In the genomic region with DNA sequence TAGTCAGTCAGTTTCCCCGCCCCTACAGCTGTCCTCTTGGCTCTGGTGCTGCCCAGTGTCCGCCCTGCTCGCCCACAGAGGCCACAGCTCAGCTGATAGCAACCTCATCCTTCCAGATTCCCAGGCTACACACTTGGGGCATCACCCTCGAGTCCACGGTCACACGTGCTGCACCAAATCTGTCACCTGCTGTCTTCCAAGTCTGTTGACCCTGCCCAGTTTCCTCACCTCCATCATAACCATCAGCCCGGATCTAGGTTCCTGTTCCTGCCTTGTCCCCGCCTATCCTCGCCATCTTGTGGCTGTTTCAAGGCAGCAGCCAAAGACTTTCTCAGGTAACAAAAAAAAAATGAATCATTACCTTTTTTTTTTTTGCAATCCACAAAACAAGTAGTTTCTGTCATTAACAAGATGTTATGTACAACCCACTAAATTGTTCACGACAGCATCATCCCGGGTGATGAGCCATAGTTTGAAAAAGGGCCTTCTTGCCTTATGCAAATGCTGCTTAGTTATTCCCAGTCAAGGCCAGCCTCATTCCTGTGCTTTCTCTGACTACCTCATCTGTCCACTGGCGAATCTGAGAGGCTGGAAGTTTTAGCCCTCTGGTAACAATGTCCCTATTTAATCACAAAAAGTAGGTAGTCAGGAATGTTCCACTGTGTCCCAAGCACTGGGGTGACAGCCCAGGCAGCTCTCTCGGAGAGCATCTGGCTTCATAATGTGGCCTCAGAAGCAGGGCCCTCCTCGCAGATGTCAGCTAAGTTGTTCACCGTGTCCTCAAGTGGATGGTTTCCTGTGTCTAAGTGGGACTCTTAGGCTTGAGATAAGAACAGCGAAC, we compare ENCODE assay signal across 9 cellular contexts. TPM values are rescaled to one million over a fixed set of nuclear protein-coding genes. Genes with fewer than 3 reads are reported as not detected.
DNase-seq lines count a peak whose midpoint lies in the region; ATAC-seq and TF ChIP-seq lines count a peak whose summit lies in the region.
"Had no signal": no experiment of that assay in that cellular context is flagged by ENCODE, and none has a peak within 500 bp of the region (broad histone marks: within the 10 kb centered on the region; RNA-seq: fewer than 3 reads in every experiment).

No MANE protein-coding gene starts in this region.

- no peaks in the 10 kb centered on the region for H3K9me2 ChIP-seq in SK-N-SH

- H3K27me3 ChIP-seq in SK-N-SH (ENCODE audit: insufficient read depth) = no peaks in the 10 kb centered on the region
- H3K27me3 ChIP-seq in esophagus muscularis mucosa = no peaks in the 10 kb centered on the region

- H3K4me1 ChIP-seq in SK-N-SH (ENCODE audit: control insufficient read depth in 1 of 2, insufficient read depth in 2 of 2, low read depth in 1 of 2, low read length in 1 of 2) (peaks cover 0 to 9% of the 10 kb centered on the region in 2 experiments; a peak in 2 of 4 replicates), esophagus muscularis mucosa (peaks cover 0 to 4% (median 0%) of the 10 kb centered on the region in 4 donors)

- peaks cover 5% of the 10 kb centered on the region; the same call in 1 of the 2 replicates for H4K20me1 ChIP-seq in SK-N-SH (ENCODE audit: insufficient read depth)

- peaks cover 23% of the 10 kb centered on the region for H3F3A ChIP-seq in SK-N-SH (replicated peaks; ENCODE audit: insufficient read depth)

- no peak for TF ChIP-seq POLR2A in esophagus muscularis mucosa (IDR thresholded peaks at IDR 0.05; ENCODE audit: low read depth)

- intact Hi-C loops in esophagus muscularis mucosa (cut with DNase I) = no loop called here

- H3K9ac ChIP-seq in SK-N-SH = no peak overlapping the region

- CTCF ChIA-PET in SK-N-SH (lab: Yijun Ruan, JAX) = interaction anchor here (0.8 kb wide), 1 partner anchor 13 kb away, joined by 3 read pairs; no protein-coding TSS in a partner anchor
- CTCF ChIA-PET in RWPE1 (lab: Yijun Ruan, JAX) = no interaction called here

- no peaks in the 10 kb centered on the region for H3K79me2 ChIP-seq in SK-N-SH (ENCODE audit: insufficient read depth)

- TF ChIP-seq RAD21 in SK-N-SH (IDR thresholded peaks at IDR 0.05; ENCODE audit: low read length) = no peak

- H3K4me3 ChIP-seq in SK-N-SH (ENCODE audit: low read depth in 2 of 2, low read length in 1 of 2) (no peak overlapping the region), esophagus muscularis mucosa (no peak overlapping the region), skin epidermis (no peak overlapping the region)

- H3K9me3 ChIP-seq in SK-N-SH (no peaks in the 10 kb centered on the region), esophagus muscularis mucosa (no peaks in the 10 kb centered on the region)

- DNase-seq in SK-N-SH (no peak), RWPE1 (ENCODE audit: low spot score) (peak; percentile 57), esophagus muscularis mucosa (ENCODE audit: extremely low spot score) (no peak), foreskin melanocyte (no peak), HT-29 (ENCODE audit: low spot score) (no peak), mucosa of gallbladder (ENCODE audit: low spot score) (no peak)
- DNase-seq: NCI-H446 treated with DMSO at 0.1 percent for 48 hours had no signal

- POLR2A ChIA-PET in SK-N-SH (lab: Yijun Ruan, JAX) = no interaction called here
- POLR2A ChIA-PET in RWPE1 (lab: Yijun Ruan, JAX; ENCODE audit: low non-redundant PET) = no interaction called here

- TF ChIP-seq EP300 in SK-N-SH (IDR thresholded peaks at IDR 0.05; ENCODE audit: borderline replicate concordance in 1 of 2, low read depth in 1 of 2, low read length in 1 of 2) (no peak), esophagus muscularis mucosa (IDR thresholded peaks at IDR 0.05) (no peak)

- H3K36me3 ChIP-seq in SK-N-SH (replicated peaks in 1 of 2; ENCODE audit: control insufficient read depth in 1 of 2, insufficient read depth in 2 of 2, low read length in 1 of 2) (peaks cover 4 to 31% of the 10 kb centered on the region in 2 experiments), esophagus muscularis mucosa (peaks cover 32 to 52% (median 41%) of the 10 kb centered on the region in 4 donors)

- no peak overlapping the region for H2AFZ ChIP-seq in SK-N-SH (ENCODE audit: low read depth)

- WGBS in SK-N-SH (ENCODE audit: low lambda C conversion rate) = 84% methylated on average over 16 of the region's 16 CpGs
- WGBS in esophagus muscularis mucosa = 81% methylated on average over 16 of the region's 16 CpGs

- H3K27ac ChIP-seq in SK-N-SH (ENCODE audit: low read depth in 2 of 2, low read length in 1 of 2) = peak overlapping the region in 1 of 2 experiments; percentile 72; a peak in 2 of 4 replicates
- H3K27ac ChIP-seq in RWPE1 = peak overlapping the region; percentile 59
- H3K27ac ChIP-seq in esophagus muscularis mucosa (replicated peaks in 1 of 4) = peak overlapping the region in 3 of 4 donors; percentile 13 to 57 (median 22)
- peak overlapping the region in 11 of 21 experiments; percentile 0 to 67 (median 24) for H3K27ac ChIP-seq in skin epidermis

- 0 out of 2 replicates have a peak overlapping the region, but pooled peaks have one; percentile 4 for H3K4me2 ChIP-seq in SK-N-SH

- ATAC-seq in SK-N-SH treated with all-trans-retinoic acid at 6 μM for 48 hours = no peak; the same call in 2 of the 3 replicates

- TF ChIP-seq CTCF in SK-N-SH (IDR thresholded peaks at IDR 0.05) = peak; percentile 31
- TF ChIP-seq CTCF in RWPE1 (conservative IDR thresholded peaks at IDR 0.05; ENCODE audit: low read depth) = no peak
- no peak for TF ChIP-seq CTCF in esophagus muscularis mucosa (IDR thresholded peaks at IDR 0.05)

TF ChIP-seq in SK-N-SH, 30 proteins besides CTCF, POLR2A, EP300 and RAD21:
- TF ChIP-seq RCOR1 (IDR thresholded peaks at IDR 0.05; ENCODE audit: low read length) (no peak), RFX5 (IDR thresholded peaks at IDR 0.05; ENCODE audit: low read length) (no peak), FOSL2 (IDR thresholded peaks at IDR 0.05; ENCODE audit: borderline replicate concordance, low read depth) (no peak)

TF ChIP-seq in SK-N-SH treated with all-trans-retinoic acid at 6 μM for 48 hours, 23 proteins besides CTCF, POLR2A, EP300 and RAD21:
- TF ChIP-seq ZNF8 (CRISPR knock-in tag; IDR thresholded peaks at IDR 0.05) = no peak
- no peak for TF ChIP-seq ARNTL (CRISPR knock-in tag; IDR thresholded peaks at IDR 0.05; ENCODE audit: borderline replicate concordance, low read depth)
- TF ChIP-seq, protein P1, sequence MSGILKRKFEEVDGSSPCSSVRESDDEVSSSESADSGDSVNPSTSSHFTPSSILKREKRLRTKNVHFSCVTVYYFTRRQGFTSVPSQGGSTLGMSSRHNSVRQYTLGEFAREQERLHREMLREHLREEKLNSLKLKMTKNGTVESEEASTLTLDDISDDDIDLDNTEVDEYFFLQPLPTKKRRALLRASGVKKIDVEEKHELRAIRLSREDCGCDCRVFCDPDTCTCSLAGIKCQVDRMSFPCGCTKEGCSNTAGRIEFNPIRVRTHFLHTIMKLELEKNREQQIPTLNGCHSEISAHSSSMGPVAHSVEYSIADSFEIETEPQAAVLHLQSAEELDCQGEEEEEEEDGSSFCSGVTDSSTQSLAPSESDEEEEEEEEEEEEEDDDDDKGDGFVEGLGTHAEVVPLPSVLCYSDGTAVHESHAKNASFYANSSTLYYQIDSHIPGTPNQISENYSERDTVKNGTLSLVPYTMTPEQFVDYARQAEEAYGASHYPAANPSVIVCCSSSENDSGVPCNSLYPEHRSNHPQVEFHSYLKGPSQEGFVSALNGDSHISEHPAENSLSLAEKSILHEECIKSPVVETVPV (CRISPR knock-in tag; IDR thresholded peaks at IDR 0.05) = no peak
- TF ChIP-seq ZFP30 (CRISPR knock-in tag; IDR thresholded peaks at IDR 0.05) = no peak
- TF ChIP-seq RARB (CRISPR knock-in tag; IDR thresholded peaks at IDR 0.05) = no peak
- TF ChIP-seq SNAI2 (CRISPR knock-in tag; IDR thresholded peaks at IDR 0.05) = no peak
- TF ChIP-seq, protein P2, sequence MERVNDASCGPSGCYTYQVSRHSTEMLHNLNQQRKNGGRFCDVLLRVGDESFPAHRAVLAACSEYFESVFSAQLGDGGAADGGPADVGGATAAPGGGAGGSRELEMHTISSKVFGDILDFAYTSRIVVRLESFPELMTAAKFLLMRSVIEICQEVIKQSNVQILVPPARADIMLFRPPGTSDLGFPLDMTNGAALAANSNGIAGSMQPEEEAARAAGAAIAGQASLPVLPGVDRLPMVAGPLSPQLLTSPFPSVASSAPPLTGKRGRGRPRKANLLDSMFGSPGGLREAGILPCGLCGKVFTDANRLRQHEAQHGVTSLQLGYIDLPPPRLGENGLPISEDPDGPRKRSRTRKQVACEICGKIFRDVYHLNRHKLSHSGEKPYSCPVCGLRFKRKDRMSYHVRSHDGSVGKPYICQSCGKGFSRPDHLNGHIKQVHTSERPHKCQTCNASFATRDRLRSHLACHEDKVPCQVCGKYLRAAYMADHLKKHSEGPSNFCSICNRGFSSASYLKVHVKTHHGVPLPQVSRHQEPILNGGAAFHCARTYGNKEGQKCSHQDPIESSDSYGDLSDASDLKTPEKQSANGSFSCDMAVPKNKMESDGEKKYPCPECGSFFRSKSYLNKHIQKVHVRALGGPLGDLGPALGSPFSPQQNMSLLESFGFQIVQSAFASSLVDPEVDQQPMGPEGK (CRISPR knock-in tag; IDR thresholded peaks at IDR 0.05; ENCODE audit: borderline replicate concordance) = no peak

RNA-seq across cellular contexts. Expression of a gene that starts 4.9 kb away (rescaled TPM):
- 24.0 and 25.6 TPM in 2 replicates for polyA plus RNA-seq in SK-N-SH (2012; rRNA removed)
- 6.1 and 11.1 TPM in 2 replicates for polyA plus RNA-seq in SK-N-SH (2012; cell fraction: cytosol; rRNA removed)
- polyA plus RNA-seq in SK-N-SH (2012; cell fraction: nucleus; rRNA removed) = 128 and 148 TPM in 2 replicates
- total RNA-seq in esophagus muscularis mucosa (10 to 100 TPM; 30.7 to 52.3 (median 39.8) TPM), mucosa of gallbladder (20.9 TPM)
- 87.4 and 88.0 TPM in 2 replicates for total RNA-seq in HT-29 (2014; rRNA removed; shearing (Covaris generic))

RNA-seq across cellular contexts. Expression of a gene that starts 34.1 kb away (rescaled TPM):
- 43.2 and 46.1 TPM in 2 replicates for polyA plus RNA-seq in SK-N-SH (2012; rRNA removed)
- polyA plus RNA-seq in SK-N-SH (2012; cell fraction: cytosol; rRNA removed) = 31.0 and 37.2 TPM in 2 replicates
- 56.3 and 62.9 TPM in 2 replicates for polyA plus RNA-seq in SK-N-SH (2012; cell fraction: nucleus; rRNA removed)
- total RNA-seq in esophagus muscularis mucosa (100 to 1,000 TPM; 166 to 242 (median 191) TPM), mucosa of gallbladder (71.1 TPM)
- total RNA-seq in HT-29 (2014; rRNA removed; shearing (Covaris generic)) = 58.3 and 59.9 TPM in 2 replicates

RNA-seq across cellular contexts. Expression of a gene that starts 48.7 kb away (rescaled TPM):
- 0.07 TPM in 1 of 2 replicates, not detected in the other for polyA plus RNA-seq in SK-N-SH (2012; rRNA removed)
- polyA plus RNA-seq in SK-N-SH (2012; cell fraction: cytosol; rRNA removed) = 0.03 TPM in 1 of 2 replicates, not detected in the other
- 0.04 and 0.08 TPM in 2 replicates for polyA plus RNA-seq in SK-N-SH (2012; cell fraction: nucleus; rRNA removed)
- 1 to 10 TPM in 3 of 4 donors, under 1 TPM in 1; 0.83 to 2.8 (median 2.3) TPM for total RNA-seq in esophagus muscularis mucosa
- 0.10 TPM in 1 of 2 replicates, not detected in the other for total RNA-seq in HT-29 (2014; rRNA removed; shearing (Covaris generic))
- 2.3 TPM for total RNA-seq in mucosa of gallbladder
